6 cellular contexts compared by ENCODE assay signal in the genomic region with DNA sequence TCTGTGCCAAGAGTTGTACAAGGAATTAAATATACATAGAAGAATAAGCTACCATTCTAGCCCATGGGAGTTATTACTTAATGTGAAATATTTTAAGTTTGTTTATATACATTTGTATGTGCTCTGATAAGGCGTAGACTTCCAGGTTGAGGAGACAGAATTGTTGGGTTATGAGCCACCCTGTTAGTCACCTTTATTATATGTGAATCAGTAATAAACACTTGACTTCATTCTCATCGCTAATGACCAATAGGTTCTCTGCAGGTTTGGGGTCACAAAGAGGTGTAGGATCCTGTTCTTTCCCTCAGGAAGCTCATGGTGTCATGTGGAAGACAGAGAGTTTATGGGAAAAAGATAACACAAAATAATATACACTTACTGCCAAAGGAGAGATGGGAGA.
DNase-seq lines count a peak whose midpoint lies in the region; ATAC-seq and TF ChIP-seq lines count a peak whose summit lies in the region.
"Not testable (repeated sequence)": the region's sequence is repeated elsewhere in the genome, so short reads cannot be mapped to it uniquely, and the experiment has no call there.

No MANE protein-coding gene starts in this region.

- not testable (repeated sequence) for H3K4me3 ChIP-seq in MG63; PC-9; RWPE2 (ENCODE audit: severe bottlenecking); brain microvascular endothelial cell (ENCODE audit: low read depth, low read length)

- H3K4me1 Mint-ChIP-seq in HFFc6 (ENCODE audit: low read depth), result not testable (repeated sequence)

- H4K20me1 ChIP-seq in PC-9 (ENCODE audit: insufficient read depth), result not testable (repeated sequence)

- not testable (repeated sequence) for H3K4me3 Mint-ChIP-seq in HFFc6

- intact Hi-C loops in PC-9 (cut with micrococcal nuclease; ENCODE audit: unreplicated experiment), result not testable (repeated sequence)

- peak; percentile 88 for ATAC-seq in RWPE2 (ENCODE audit: low read depth)
- ATAC-seq in foreskin keratinocyte, result peak; percentile 90

- 0 out of 2 replicates have a peak overlapping the region, but pooled peaks have one; percentile 29 for H3K27ac ChIP-seq in PC-9
- H3K27ac ChIP-seq in RWPE2 (ENCODE audit: poor library complexity, severe bottlenecking); brain microvascular endothelial cell; foreskin keratinocyte: not testable (repeated sequence)

- not testable (repeated sequence) for H3K27me3 ChIP-seq in MG63; PC-9 (ENCODE audit: insufficient read depth, low read depth); RWPE2 (ENCODE audit: insufficient read depth, poor library complexity, severe bottlenecking); brain microvascular endothelial cell (replicated peaks); foreskin keratinocyte

- H3K4me2 ChIP-seq in PC-9, result not testable (repeated sequence)

- not testable (repeated sequence) for H3K36me3 ChIP-seq in MG63; PC-9 (ENCODE audit: low read depth); RWPE2 (ENCODE audit: low read depth); brain microvascular endothelial cell (replicated peaks)

- H2AFZ ChIP-seq in PC-9, result not testable (repeated sequence)

- POLR2A ChIA-PET in PC-9 (lab: Charles Lee; ENCODE audit: unreplicated experiment), result not testable (repeated sequence)

- DNase-seq in HFFc6 (peak; percentile 29), MG63 (peak; percentile 9), brain microvascular endothelial cell (peak; percentile 31)
- DNase-seq in PC-9; RWPE2 (ENCODE audit: low spot score); foreskin keratinocyte: not testable (repeated sequence)

- not testable (repeated sequence) for H3K36me3 Mint-ChIP-seq in HFFc6 (ENCODE audit: low read depth)

- not testable (repeated sequence) for H3K9me2 ChIP-seq in PC-9 (ENCODE audit: insufficient read depth)

- not testable (repeated sequence) for H3K27me3 Mint-ChIP-seq in HFFc6 (ENCODE audit: insufficient read depth)

- H3F3A ChIP-seq in PC-9 (ENCODE audit: insufficient read depth, low read depth), result not testable (repeated sequence)

- H3K27ac Mint-ChIP-seq in HFFc6, result not testable (repeated sequence)

- H3K4me1 ChIP-seq in PC-9 (replicated peaks; ENCODE audit: insufficient read depth); RWPE2 (ENCODE audit: insufficient read depth, poor library complexity, severe bottlenecking); foreskin keratinocyte: not testable (repeated sequence)

- H3K9me3 ChIP-seq in MG63; PC-9 (ENCODE audit: insufficient read depth, low read depth); RWPE2 (ENCODE audit: severe bottlenecking): not testable (repeated sequence)

- not testable (repeated sequence) for H3K79me2 ChIP-seq in PC-9 (ENCODE audit: low read depth)

- H3K9me3 Mint-ChIP-seq in HFFc6, result not testable (repeated sequence)

- CTCF ChIA-PET in PC-9 (lab: Charles Lee), result not testable (repeated sequence)

- TF ChIP-seq CTCF in HFFc6 (IDR thresholded peaks at IDR 0.05); PC-9 (conservative IDR thresholded peaks at IDR 0.05); RWPE2 (IDR thresholded peaks at IDR 0.05; ENCODE audit: poor library complexity, severe bottlenecking); brain microvascular endothelial cell (IDR thresholded peaks at IDR 0.05; ENCODE audit: low read depth, low read length, missing control alignments); foreskin keratinocyte (conservative IDR thresholded peaks at IDR 0.05): not testable (repeated sequence)

- in situ Hi-C loops in brain microvascular endothelial cell (cut with HindIII; ENCODE audit: low pct_ligation_motif_present, low sequenced_read_pairs), result not testable (repeated sequence)

- not testable (repeated sequence) for BruUV-seq in PC-9 (replicated peaks; lab: Mats Ljungman, UMichigan)
